15 cellular contexts compared by ENCODE assay signal in the genomic region with DNA sequence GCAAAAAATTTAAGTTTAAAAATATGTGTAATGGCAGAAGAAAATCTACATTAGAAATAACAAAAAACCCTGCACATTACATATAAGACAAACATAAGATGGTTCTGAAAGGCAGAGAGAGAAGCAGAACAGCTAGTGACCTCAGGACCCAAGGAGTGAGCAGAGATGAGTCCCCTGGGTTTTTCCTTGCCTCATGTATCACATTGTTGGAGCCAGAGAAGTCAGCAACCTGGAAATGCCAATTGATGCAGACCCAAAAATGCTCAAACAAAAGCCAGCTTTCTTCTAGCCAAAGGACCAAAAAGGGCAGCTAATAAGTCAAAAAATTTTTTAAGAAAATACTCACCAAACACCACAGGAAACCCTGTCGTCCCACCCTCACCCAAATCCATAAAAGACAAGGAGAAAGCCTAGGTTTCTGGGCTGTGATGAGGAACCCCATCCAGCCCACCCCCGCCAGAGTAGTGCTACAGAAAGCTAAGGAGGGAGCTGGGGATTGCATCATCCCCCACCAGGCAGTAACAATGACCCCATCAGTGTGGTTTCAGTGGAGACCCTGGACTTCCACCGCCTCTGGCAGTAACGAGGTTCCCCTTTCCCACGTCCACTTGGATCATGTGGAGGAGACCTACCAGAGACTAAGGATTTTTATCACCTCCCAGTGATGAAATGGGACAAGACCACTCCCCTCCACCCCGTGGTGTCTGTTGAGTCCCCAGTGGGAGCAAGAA.
"Had no signal": no experiment of that assay in that cellular context is flagged by ENCODE, and none has a peak within 500 bp of the region (broad histone marks: within the 10 kb centered on the region; RNA-seq: fewer than 3 reads in every experiment).

No MANE protein-coding gene starts in this region.

- H3K4me3 Mint-ChIP-seq: activated CD4-positive, alpha-beta memory T cell treated with anti-CD3 and anti-CD28 coated beads, Interleukin-2, amount 10 ng/mL, durations not matched to agents 7 days and 5 days; activated CD4-positive, alpha-beta T cell treated with anti-CD3 and anti-CD28 coated beads for 36 hours; activated naive CD4-positive, alpha-beta T cell treated with anti-CD3 and anti-CD28 coated beads, Interleukin-2, amount 10 ng/mL, durations not matched to agents 7 days and 5 days; activated T-cell treated with anti-CD3 and anti-CD28 coated beads, Interleukin-2, amount 50 U/mL, for 24 hours had no signal

- H3K27me3 Mint-ChIP-seq: activated CD4-positive, alpha-beta memory T cell treated with anti-CD3 and anti-CD28 coated beads, Interleukin-2, amount 10 ng/mL, durations not matched to agents 7 days and 5 days; activated CD4-positive, alpha-beta T cell treated with anti-CD3 and anti-CD28 coated beads for 36 hours; activated naive CD4-positive, alpha-beta T cell treated with anti-CD3 and anti-CD28 coated beads, Interleukin-2, amount 10 ng/mL, durations not matched to agents 7 days and 5 days; activated T-cell treated with anti-CD3 and anti-CD28 coated beads, Interleukin-2, amount 50 U/mL, for 24 hours had no signal

- ATAC-seq: activated CD4-positive, alpha-beta T cell treated with anti-CD3 and anti-CD28 coated beads for 36 hours; gastrocnemius medialis; left lung; psoas muscle had no signal

- H3K4me1 ChIP-seq: psoas muscle, stomach, testis, upper lobe of left lung had no signal

- H3K4me1 Mint-ChIP-seq: activated naive CD4-positive, alpha-beta T cell treated with anti-CD3 and anti-CD28 coated beads, Interleukin-2, amount 10 ng/mL, durations not matched to agents 7 days and 5 days had no signal

- H3K27ac ChIP-seq: epithelial cell of prostate, gastrocnemius medialis, heart left ventricle, left lung, psoas muscle, sigmoid colon, stomach, testis, upper lobe of left lung, WERI-Rb-1 had no signal

- DNase-seq: activated CD4-positive, alpha-beta memory T cell treated with anti-CD3 and anti-CD28 coated beads, Interleukin-2, amount 10 ng/mL, durations not matched to agents 7 days and 5 days; activated CD4-positive, alpha-beta T cell treated with anti-CD3 and anti-CD28 coated beads for 36 hours; activated naive CD4-positive, alpha-beta T cell treated with anti-CD3 and anti-CD28 coated beads, Interleukin-2, amount 10 ng/mL, durations not matched to agents 7 days and 5 days; activated T-cell treated with anti-CD3 and anti-CD28 coated beads, Interleukin-2, amount 50 U/mL, for 24 hours; gastrocnemius medialis; left lung; psoas muscle; sigmoid colon; stimulated activated CD4-positive, alpha-beta T cell treated with anti-CD3 and anti-CD28 coated beads, Interleukin-2, amount 100 ng/mL, for 24 hours; stomach; testis; upper lobe of left lung; WERI-Rb-1 had no signal

- H3K9me3 ChIP-seq: heart left ventricle, psoas muscle, sigmoid colon, stomach, testis, upper lobe of left lung had no signal

- H3K36me3 ChIP-seq: gastrocnemius medialis, heart left ventricle, left lung, sigmoid colon, upper lobe of left lung, WERI-Rb-1 had no signal

- H3K4me3 ChIP-seq: gastrocnemius medialis, heart left ventricle, left lung, psoas muscle, sigmoid colon, stomach, testis, upper lobe of left lung had no signal

- H3K27ac Mint-ChIP-seq: activated CD4-positive, alpha-beta memory T cell treated with anti-CD3 and anti-CD28 coated beads, Interleukin-2, amount 10 ng/mL, durations not matched to agents 7 days and 5 days; activated CD4-positive, alpha-beta T cell treated with anti-CD3 and anti-CD28 coated beads for 36 hours; activated naive CD4-positive, alpha-beta T cell treated with anti-CD3 and anti-CD28 coated beads, Interleukin-2, amount 10 ng/mL, durations not matched to agents 7 days and 5 days; activated T-cell treated with anti-CD3 and anti-CD28 coated beads, Interleukin-2, amount 50 U/mL, for 24 hours had no signal
